ENCODE assay signal across 27 cellular contexts in the genomic region with DNA sequence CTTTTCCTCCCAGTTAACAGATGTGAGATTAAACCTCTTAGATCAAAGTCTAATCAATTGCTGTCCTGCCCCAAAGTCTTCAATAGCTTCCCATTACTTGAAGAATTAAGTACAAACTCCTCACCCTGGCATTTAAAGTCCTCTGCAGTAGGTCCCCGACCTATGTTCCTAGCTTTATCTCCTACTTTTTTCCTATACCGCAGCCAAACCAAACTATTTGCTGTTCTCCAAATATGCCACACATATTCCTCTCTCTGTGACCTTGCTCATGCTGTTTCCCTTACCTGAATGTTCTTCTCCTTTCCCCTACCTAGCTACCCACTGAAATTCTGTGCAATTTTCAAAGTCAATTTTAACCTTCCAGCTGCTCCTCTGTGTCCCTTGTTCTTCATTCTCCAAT.
"Had no signal": no experiment of that assay in that cellular context is flagged by ENCODE, and none has a peak within 500 bp of the region (broad histone marks: within the 10 kb centered on the region; RNA-seq: fewer than 3 reads in every experiment).

No MANE protein-coding gene starts in this region.

- H3K4me2 ChIP-seq: neural progenitor cell had no signal

- H3K4me3 Mint-ChIP-seq: mesothelial cell of epicardium; naive B cell; natural killer cell; nephron progenitor cell; neural progenitor cell; stimulated activated effector memory CD8-positive, alpha-beta T cell treated with anti-CD3 and anti-CD28 coated beads, Interleukin-12 subunit alpha, Interleukin-12 subunit beta, amount 100 ng/mL, for 72 hours; stimulated activated naive CD8-positive, alpha-beta T cell treated with anti-CD3 and anti-CD28 coated beads, Interleukin-15, amount 100 ng/mL, for 72 hours; type B pancreatic cell had no signal

- H3K27ac ChIP-seq: left lung, neural progenitor cell, ovary, prostate gland, sigmoid colon, spleen, tibial nerve, uterus had no signal

- H3K9me3 ChIP-seq: left lung, ovary, prostate gland, sigmoid colon, spleen, tibial nerve, uterus had no signal

- H3K36me3 Mint-ChIP-seq: mesothelial cell of epicardium; naive B cell; natural killer cell; neural progenitor cell; stimulated activated effector memory CD8-positive, alpha-beta T cell treated with anti-CD3 and anti-CD28 coated beads, Interleukin-12 subunit alpha, Interleukin-12 subunit beta, amount 100 ng/mL, for 72 hours; type B pancreatic cell had no signal

- H3K4me1 Mint-ChIP-seq: mesothelial cell of epicardium; neural progenitor cell; stimulated activated naive CD8-positive, alpha-beta T cell treated with anti-CD3 and anti-CD28 coated beads, Interleukin-15, amount 100 ng/mL, for 72 hours had no signal

- H3K36me3 ChIP-seq: left lung, neural progenitor cell, ovary, prostate gland, sigmoid colon, spleen, tibial nerve, uterus had no signal

- H3K9me3 Mint-ChIP-seq: mesothelial cell of epicardium; naive B cell; natural killer cell; nephron progenitor cell; neural progenitor cell; stimulated activated effector memory CD8-positive, alpha-beta T cell treated with anti-CD3 and anti-CD28 coated beads, Interleukin-12 subunit alpha, Interleukin-12 subunit beta, amount 100 ng/mL, for 72 hours; stimulated activated naive CD8-positive, alpha-beta T cell treated with anti-CD3 and anti-CD28 coated beads, Interleukin-15, amount 100 ng/mL, for 72 hours; type B pancreatic cell had no signal

- ATAC-seq: left lung; natural killer cell; stimulated activated effector memory CD8-positive, alpha-beta T cell treated with anti-CD3 and anti-CD28 coated beads, Interleukin-12 subunit alpha, Interleukin-12 subunit beta, amount 100 ng/mL, for 72 hours; stimulated activated naive CD8-positive, alpha-beta T cell treated with anti-CD3 and anti-CD28 coated beads, Interleukin-15, amount 100 ng/mL, for 72 hours had no signal

- H3K27me3 Mint-ChIP-seq: naive B cell; stimulated activated naive CD8-positive, alpha-beta T cell treated with anti-CD3 and anti-CD28 coated beads, Interleukin-15, amount 100 ng/mL, for 72 hours; type B pancreatic cell had no signal

- H3K27ac Mint-ChIP-seq: mesothelial cell of epicardium; naive B cell; natural killer cell; nephron progenitor cell; neural progenitor cell; stimulated activated effector memory CD8-positive, alpha-beta T cell treated with anti-CD3 and anti-CD28 coated beads, Interleukin-12 subunit alpha, Interleukin-12 subunit beta, amount 100 ng/mL, for 72 hours; stimulated activated naive CD8-positive, alpha-beta T cell treated with anti-CD3 and anti-CD28 coated beads, Interleukin-15, amount 100 ng/mL, for 72 hours; type B pancreatic cell had no signal

- H3K27me3 ChIP-seq: left lung, neural progenitor cell, ovary, sigmoid colon, spleen, tibial nerve, uterus had no signal

- H3K4me3 ChIP-seq: left lung, lung, neural progenitor cell, ovary, prostate gland, sigmoid colon, spleen, tibial nerve, uterus had no signal

- H3K9ac ChIP-seq: neural progenitor cell had no signal

- DNase-seq: hippocampal formation; kidney glomerular epithelial cell; left cardiac atrium; left lung; mesendoderm; naive B cell; natural killer cell; nephron progenitor cell; ovary; posterior cingulate gyrus; retina; right cardiac atrium; sigmoid colon; small intestine; spleen; stimulated activated CD4-positive, alpha-beta T cell treated with anti-CD3 and anti-CD28 coated beads, Interleukin-4, amount 100 ng/mL, for 24 hours; stimulated activated naive CD4-positive, alpha-beta T cell; stimulated activated naive CD8-positive, alpha-beta T cell treated with anti-CD3 and anti-CD28 coated beads, Interleukin-15, amount 100 ng/mL, for 72 hours; substantia nigra; uterus had no signal

- H2AFZ ChIP-seq: neural progenitor cell had no signal

- H3K4me1 ChIP-seq: left lung, prostate gland, sigmoid colon, spleen, tibial nerve, uterus had no signal
